Comparison of ENCODE assay signal across 21 cellular contexts in the genomic region with DNA sequence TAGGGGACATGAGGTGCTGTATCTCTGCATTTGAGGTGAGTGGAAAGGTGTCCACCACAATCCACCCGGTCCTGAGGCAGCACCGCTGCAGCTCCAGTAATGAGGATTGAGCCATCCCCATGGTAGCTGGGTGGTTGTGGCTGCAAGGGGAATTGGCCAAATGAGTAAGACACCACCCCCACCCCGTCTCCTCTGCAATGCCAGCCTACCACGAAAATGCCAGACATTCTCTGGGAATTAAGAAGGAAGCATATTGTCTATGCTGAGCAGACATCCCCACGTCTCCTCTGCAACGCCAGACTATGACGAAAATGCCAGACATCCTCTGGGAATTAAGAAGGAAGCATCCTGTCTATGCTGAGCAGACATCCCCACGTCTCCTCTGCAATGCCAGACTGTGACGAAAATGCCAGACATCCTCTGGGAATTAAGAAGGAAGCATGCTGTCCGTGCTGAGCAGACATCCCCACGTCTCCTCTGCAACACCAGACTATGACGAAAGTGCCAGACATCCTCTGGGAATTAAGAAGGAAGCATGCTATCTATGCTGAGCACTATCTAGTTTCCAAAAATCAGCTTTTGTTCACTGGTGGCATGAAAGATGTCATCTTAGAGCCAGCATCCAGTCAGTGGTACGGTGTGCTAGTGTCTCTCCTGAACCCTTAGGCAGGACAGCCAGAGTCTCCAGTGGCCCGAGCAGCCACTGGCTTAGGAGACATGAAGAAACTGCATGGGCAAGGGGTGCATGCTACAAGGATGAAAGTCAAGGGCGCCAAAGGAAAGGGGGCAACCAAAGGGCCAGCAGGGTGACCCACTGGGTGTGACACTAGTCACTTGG.
DNase-seq lines count a peak whose midpoint lies in the region; ATAC-seq and TF ChIP-seq lines count a peak whose summit lies in the region.
"Had no signal": no experiment of that assay in that cellular context is flagged by ENCODE, and none has a peak within 500 bp of the region (broad histone marks: within the 10 kb centered on the region; RNA-seq: fewer than 3 reads in every experiment).

No MANE protein-coding gene starts in this region.

- H3K9me3 Mint-ChIP-seq in glutamatergic neuron (ENCODE audit: unreplicated experiment) = no peaks in the 10 kb centered on the region
- H3K9me3 Mint-ChIP-seq in activated T-helper 17 cell treated with anti-CD3 and anti-CD28 coated beads, Interleukin-2, amount 50 U/mL, for 72 hours = peaks cover 7% of the 10 kb centered on the region

- H3F3A ChIP-seq in smooth muscle cell (ENCODE audit: low read depth) = peaks cover 20% of the 10 kb centered on the region

- in situ Hi-C loops in SK-MEL-5 (cut with HindIII; ENCODE audit: low pct_unique_long_range_greater_than_20kb, low sequenced_read_pairs) = no loop called here
- in situ Hi-C loops in ACHN (cut with HindIII; ENCODE audit: low pct_ligation_motif_present, low pct_unique_long_range_greater_than_20kb, low sequenced_read_pairs) = no loop called here

- peaks cover 3% of the 10 kb centered on the region for H3K27me3 Mint-ChIP-seq in glutamatergic neuron (ENCODE audit: unreplicated experiment)
- H3K27me3 Mint-ChIP-seq in activated T-helper 17 cell treated with anti-CD3 and anti-CD28 coated beads, Interleukin-2, amount 50 U/mL, for 72 hours = peaks cover 6% of the 10 kb centered on the region
- H3K27me3 Mint-ChIP-seq: CD4-positive, CD25-positive, alpha-beta regulatory T cell had no signal

- H2AFZ ChIP-seq in smooth muscle cell (ENCODE audit: low read depth) = no peak overlapping the region

- peak; percentile 30 for DNase-seq in left cardiac atrium
- no peak for DNase-seq in right atrium auricular region (ENCODE audit: low spot score)
- DNase-seq in SK-MEL-5 (ENCODE audit: low read depth, low spot score) = peak; percentile 67
- DNase-seq in glutamatergic neuron = no peak
- DNase-seq in smooth muscle cell (lab: John Stamatoyannopoulos, UW; ENCODE audit: unreplicated experiment) = peak; percentile 2
- DNase-seq in ACHN = no peak
- DNase-seq in activated T-cell treated with anti-CD3 and anti-CD28 coated beads for 4 hours = no peak
- DNase-seq: Caco-2; CD4-positive, CD25-positive, alpha-beta regulatory T cell; DMS153; HFFc6; NCI-H1048; NCI-H1436 treated with DMSO at 0.1 percent for 48 hours; NCI-H2029 treated with DMSO at 0.1 percent for 48 hours; NCI-H2171 treated with DMSO at 0.1 percent for 48 hours; NCI-H774; PC-3 had no signal

- H3K4me1 ChIP-seq in right atrium auricular region = no peaks in the 10 kb centered on the region
- no peaks in the 10 kb centered on the region for H3K4me1 ChIP-seq in smooth muscle cell (ENCODE audit: low read depth)
- H3K4me1 ChIP-seq: Caco-2 had no signal

- no peak overlapping the region for H3K4me3 Mint-ChIP-seq in glutamatergic neuron (ENCODE audit: unreplicated experiment)
- H3K4me3 Mint-ChIP-seq in activated T-helper 17 cell treated with anti-CD3 and anti-CD28 coated beads, Interleukin-2, amount 50 U/mL, for 72 hours = no peak overlapping the region
- H3K4me3 Mint-ChIP-seq: CD4-positive, CD25-positive, alpha-beta regulatory T cell; HFFc6 had no signal

- peak; percentile 41 to 48 for ATAC-seq in left cardiac atrium
- ATAC-seq in activated T-helper 17 cell treated with anti-CD3 and anti-CD28 coated beads, Interleukin-2, amount 50 U/mL, for 72 hours (replicated peaks) = no peak
- ATAC-seq: HepG2, PC-3 had no signal

- H3K4me1 Mint-ChIP-seq in glutamatergic neuron (ENCODE audit: low read depth, unreplicated experiment) = peaks cover 5% of the 10 kb centered on the region
- H3K4me1 Mint-ChIP-seq in activated T-helper 17 cell treated with anti-CD3 and anti-CD28 coated beads, Interleukin-2, amount 50 U/mL, for 72 hours = no peaks in the 10 kb centered on the region
- H3K4me1 Mint-ChIP-seq: CD4-positive, CD25-positive, alpha-beta regulatory T cell had no signal

- 34% methylated on average over 15 of the region's 15 CpGs for WGBS in smooth muscle cell (ENCODE audit: low lambda C conversion rate)

- H3K9me3 ChIP-seq in right atrium auricular region = no peaks in the 10 kb centered on the region
- H3K9me3 ChIP-seq in smooth muscle cell (replicated peaks; ENCODE audit: low read depth) = no peaks in the 10 kb centered on the region
- H3K9me3 ChIP-seq: Caco-2 had no signal

- intact Hi-C loops in left cardiac atrium (cut with DNase I) = no loop called here

- TF ChIP-seq CTCF in right atrium auricular region (IDR thresholded peaks at IDR 0.05) = no peak
- TF ChIP-seq CTCF in glutamatergic neuron (IDR thresholded peaks at IDR 0.05; ENCODE audit: partially characterized antibody, unreplicated experiment) = no peak
- no peak for TF ChIP-seq CTCF in smooth muscle cell (IDR thresholded peaks at IDR 0.05; ENCODE audit: borderline replicate concordance, insufficient read depth, poor library complexity, severe bottlenecking)

- peak overlapping the region; percentile 74 for H3K4me2 ChIP-seq in smooth muscle cell
- H3K4me2 ChIP-seq: KMS-11 had no signal

- H3K36me3 ChIP-seq in right atrium auricular region (no peaks in the 10 kb centered on the region), smooth muscle cell (ENCODE audit: low read depth) (no peaks in the 10 kb centered on the region)

- H3K27ac ChIP-seq in right atrium auricular region (no peak overlapping the region), smooth muscle cell (ENCODE audit: low read depth) (peak overlapping the region; percentile 100)
- H3K27ac ChIP-seq: 22Rv1, KMS-11 had no signal

- peak overlapping the region; percentile 96 for H3K9ac ChIP-seq in smooth muscle cell (ENCODE audit: low read depth)
- H3K9ac ChIP-seq: KMS-11 had no signal

- H3K27me3 ChIP-seq in right atrium auricular region = no peaks in the 10 kb centered on the region
- H3K27me3 ChIP-seq in smooth muscle cell (ENCODE audit: low read depth) = no peaks in the 10 kb centered on the region

- no peaks in the 10 kb centered on the region for H4K20me1 ChIP-seq in smooth muscle cell (ENCODE audit: low read depth)

- no peaks in the 10 kb centered on the region for H3K36me3 Mint-ChIP-seq in glutamatergic neuron (ENCODE audit: unreplicated experiment)
- no peaks in the 10 kb centered on the region for H3K36me3 Mint-ChIP-seq in activated T-helper 17 cell treated with anti-CD3 and anti-CD28 coated beads, Interleukin-2, amount 50 U/mL, for 72 hours (ENCODE audit: low read depth)
- H3K36me3 Mint-ChIP-seq: CD4-positive, CD25-positive, alpha-beta regulatory T cell had no signal

- H3K79me2 ChIP-seq in smooth muscle cell (ENCODE audit: low read depth) = peaks cover 5% of the 10 kb centered on the region

- peak overlapping the region; percentile 17 for H3K27ac Mint-ChIP-seq in glutamatergic neuron (ENCODE audit: unreplicated experiment)
- H3K27ac Mint-ChIP-seq in activated T-helper 17 cell treated with anti-CD3 and anti-CD28 coated beads, Interleukin-2, amount 50 U/mL, for 72 hours = no peak overlapping the region
- H3K27ac Mint-ChIP-seq: CD4-positive, CD25-positive, alpha-beta regulatory T cell; HFFc6 had no signal

- no peak overlapping the region for H3K4me3 ChIP-seq in right atrium auricular region
- no peak overlapping the region for H3K4me3 ChIP-seq in smooth muscle cell

Comparison
In these comparisons a context has a peak if more than half of its experiments do, and no peak if none do; other contexts are left out.
1. DNase-seq: peak in left cardiac atrium (single experiment), SK-MEL-5 (single experiment) and smooth muscle cell (single experiment); none in right atrium auricular region (single experiment), glutamatergic neuron (single experiment), ACHN (single experiment) and activated T-cell treated with anti-CD3 and anti-CD28 coated beads for 4 hours (single experiment).